ENCODE assay signal across 8 cellular contexts in genomic region chr19:8252922-8253589, GRCh38.
DNase-seq lines count a peak whose midpoint lies in the region; ATAC-seq, FAIRE-seq and TF ChIP-seq lines count a peak whose summit lies in the region.

No MANE protein-coding gene starts in this region.

- H3K36me3 ChIP-seq in OCI-LY1 (ENCODE audit: insufficient read depth, low read length), result peaks cover 26% of the 10 kb centered on the region

- H3K4me2 ChIP-seq in OCI-LY1 (ENCODE audit: low read length), result no peak overlapping the region

- H3K27ac ChIP-seq in OCI-LY1 (ENCODE audit: low read depth, low read length, poor library complexity, severe bottlenecking), result no peak overlapping the region

- H3K79me2 ChIP-seq in OCI-LY1 (ENCODE audit: insufficient read depth, low read length), result no peaks in the 10 kb centered on the region

- H3K9ac ChIP-seq in OCI-LY1 (ENCODE audit: low read length), result no peak overlapping the region

- DNase-seq in COLO829 (ENCODE audit: low spot score) (peak; percentile 81), HPDE6-E6E7 (ENCODE audit: extremely low spot score) (peak; percentile 79), middle frontal gyrus (ENCODE audit: extremely low spot score, low spot score) (peak; percentile 48)
- DNase-seq in activated CD8-positive, alpha-beta memory T cell treated with anti-CD3 and anti-CD28 coated beads, Interleukin-2, amount 50 U/mL, for 1 hour (ENCODE audit: extremely low read depth), result peak; percentile 43
- peak; percentile 61 to 76 for DNase-seq in stimulated activated CD8-positive, alpha-beta memory T cell treated with anti-CD3 and anti-CD28 coated beads, Interleukin-4, amount 100 ng/mL, for 4 hours (ENCODE audit: low read depth in 2 of 2, low spot score in 1 of 2)

- peak; percentile 73 for FAIRE-seq in endometrium (lab: Jason Lieb, UNC)

- no peaks in the 10 kb centered on the region for H3K27me3 ChIP-seq in OCI-LY1 (ENCODE audit: insufficient read depth, low read length)

- TF ChIP-seq CTCF in OCI-LY1 (IDR thresholded peaks at IDR 0.05; ENCODE audit: low read length), result peak; percentile 98

- no peaks in the 10 kb centered on the region for H4K20me1 ChIP-seq in OCI-LY1 (ENCODE audit: insufficient read depth, low read length)

- no peak overlapping the region for H2AFZ ChIP-seq in OCI-LY1 (ENCODE audit: low read length)

- no peak overlapping the region for H3K4me3 ChIP-seq in OCI-LY1 (ENCODE audit: low read depth, low read length, poor library complexity, severe bottlenecking)

- no peaks in the 10 kb centered on the region for H3K9me3 ChIP-seq in OCI-LY1 (ENCODE audit: low read length)

- ATAC-seq in HG03025 (IDR thresholded peaks at IDR 0.05; ENCODE audit: low FRiP score, unreplicated experiment), result no peak

- H3F3A ChIP-seq in OCI-LY1 (ENCODE audit: insufficient read depth, low read length), result no peaks in the 10 kb centered on the region

- no peaks in the 10 kb centered on the region for H3K4me1 ChIP-seq in OCI-LY1 (ENCODE audit: insufficient read depth, low read length, severe bottlenecking)

- no peaks in the 10 kb centered on the region for H3K9me2 ChIP-seq in OCI-LY1 (ENCODE audit: low read depth, low read length)
